Comparison of ENCODE assay signal across 11 cellular contexts in genomic region chr2:27655155-27655951, GRCh38. TPM values are rescaled to one million over a fixed set of nuclear protein-coding genes. Genes with fewer than 3 reads are reported as not detected.
DNase-seq lines count a peak whose midpoint lies in the region; ATAC-seq, FAIRE-seq and TF ChIP-seq lines count a peak whose summit lies in the region.
"Had no signal": no experiment of that assay in that cellular context is flagged by ENCODE, and none has a peak within 500 bp of the region (broad histone marks: within the 10 kb centered on the region; RNA-seq: fewer than 3 reads in every experiment).

No MANE protein-coding gene starts in this region.

- H3K4me2 ChIP-seq in HepG2 (ENCODE audit: low read depth, low read length) = no peak overlapping the region

- TF ChIP-seq CTCF in HFFc6 (IDR thresholded peaks at IDR 0.05) (no peak), HepG2 (CRISPR knock-in tag; IDR thresholded peaks at IDR 0.05) (no peak), transverse colon (IDR thresholded peaks at IDR 0.05) (no peak), A673 (conservative IDR thresholded peaks at IDR 0.05; ENCODE audit: low read depth, low read length) (no peak)

- intact Hi-C loops in activated T-helper 1 cell treated with anti-CD3 and anti-CD28 coated beads, Interleukin-12 subunit alpha, Interleukin-12 subunit beta, Interleukin-2, Interleukin-4 antibody, amounts not matched to agents 30 ng/mL and 10 ng/mL and 1 ng/mL, durations not matched to agents 14 hours and 24 hours and 36 hours (cut with micrococcal nuclease) = no loop called here
- intact Hi-C loops in HepG2 (cut with micrococcal nuclease; ENCODE audit: unreplicated experiment) = no loop called here
- intact Hi-C loops in transverse colon (cut with DNase I; ENCODE audit: low total_unique reads) = no loop called here
- intact Hi-C loops in A673 (cut with micrococcal nuclease; ENCODE audit: unreplicated experiment) = no loop called here

- no peaks in the 10 kb centered on the region for H3K9me3 Mint-ChIP-seq in HFFc6
- no peaks in the 10 kb centered on the region for H3K9me3 Mint-ChIP-seq in activated T-helper 1 cell treated with anti-CD3 and anti-CD28 coated beads, Interleukin-12 subunit alpha, Interleukin-12 subunit beta, Interleukin-2, Interleukin-4 antibody, amounts not matched to agents 30 ng/mL and 10 ng/mL and 1 ng/mL, durations not matched to agents 14 hours and 24 hours and 36 hours
- H3K9me3 Mint-ChIP-seq: activated naive CD8-positive, alpha-beta T cell treated with anti-CD3 and anti-CD28 coated beads, Interleukin-2, amount 10 ng/mL, durations not matched to agents 7 days and 5 days had no signal

- no peak overlapping the region for H3K9ac ChIP-seq in HepG2 (ENCODE audit: insufficient read depth, low read depth, low read length)

- H3K4me3 Mint-ChIP-seq in HFFc6 = no peak overlapping the region
- no peak overlapping the region for H3K4me3 Mint-ChIP-seq in activated T-helper 1 cell treated with anti-CD3 and anti-CD28 coated beads, Interleukin-12 subunit alpha, Interleukin-12 subunit beta, Interleukin-2, Interleukin-4 antibody, amounts not matched to agents 30 ng/mL and 10 ng/mL and 1 ng/mL, durations not matched to agents 14 hours and 24 hours and 36 hours
- H3K4me3 Mint-ChIP-seq: activated naive CD8-positive, alpha-beta T cell treated with anti-CD3 and anti-CD28 coated beads, Interleukin-2, amount 10 ng/mL, durations not matched to agents 7 days and 5 days had no signal

- no peak for TF ChIP-seq EP300 in HepG2 (IDR thresholded peaks at IDR 0.05; ENCODE audit: low read depth in 2 of 2, low read length in 2 of 2)
- TF ChIP-seq EP300 in HepG2 (CRISPR knock-in tag; IDR thresholded peaks at IDR 0.05; ENCODE audit: borderline replicate concordance) = no peak
- TF ChIP-seq EP300 in transverse colon (IDR thresholded peaks at IDR 0.05; ENCODE audit: low read depth) = no peak

- H3K79me2 ChIP-seq in HepG2 (ENCODE audit: insufficient read depth, low read length) = no peaks in the 10 kb centered on the region

- no peak overlapping the region for H2AFZ ChIP-seq in HepG2 (ENCODE audit: low read length)

- H3K9me3 ChIP-seq in HepG2 (ENCODE audit: low read length) (no peaks in the 10 kb centered on the region), transverse colon (no peaks in the 10 kb centered on the region), A673 (ENCODE audit: low read depth, low read length, poor library complexity, severe bottlenecking) (no peaks in the 10 kb centered on the region)
- H3K9me3 ChIP-seq: esophagus muscularis mucosa had no signal

- no peaks in the 10 kb centered on the region for H4K20me1 ChIP-seq in HepG2 (ENCODE audit: insufficient read depth, low read length)

- peak overlapping the region; percentile 12; the same call in 1 of the 2 replicates for H3K27ac Mint-ChIP-seq in HFFc6
- H3K27ac Mint-ChIP-seq in activated T-helper 1 cell treated with anti-CD3 and anti-CD28 coated beads, Interleukin-12 subunit alpha, Interleukin-12 subunit beta, Interleukin-2, Interleukin-4 antibody, amounts not matched to agents 30 ng/mL and 10 ng/mL and 1 ng/mL, durations not matched to agents 14 hours and 24 hours and 36 hours = peak overlapping the region; percentile 19
- H3K27ac Mint-ChIP-seq: activated naive CD8-positive, alpha-beta T cell treated with anti-CD3 and anti-CD28 coated beads, Interleukin-2, amount 10 ng/mL, durations not matched to agents 7 days and 5 days had no signal

- FAIRE-seq in HepG2 (lab: Jason Lieb, UNC) = no peak

- TF ChIP-seq POLR2A in HepG2 (IDR thresholded peaks at IDR 0.05; ENCODE audit: insufficient read depth in 1 of 2, low read depth in 2 of 2, low read length in 2 of 2) (no peak), transverse colon (IDR thresholded peaks at IDR 0.05) (no peak)

- DNase-seq in HFFc6 (peak; percentile 49), HepG2 (ENCODE audit: low spot score) (no peak), amniotic stem cell (lab: John Stamatoyannopoulos, UW) (no peak), transverse colon (no peak), A673 (ENCODE audit: low spot score) (no peak)
- DNase-seq in activated T-helper 1 cell treated with anti-CD3 and anti-CD28 coated beads, Interleukin-12 subunit alpha, Interleukin-12 subunit beta, Interleukin-2, Interleukin-4 antibody, amounts not matched to agents 30 ng/mL and 10 ng/mL and 1 ng/mL, durations not matched to agents 14 hours and 24 hours and 36 hours (ENCODE audit: low spot score) = no peak
- DNase-seq: activated CD4-positive, CD25-positive, alpha-beta regulatory T cell; activated naive CD8-positive, alpha-beta T cell treated with anti-CD3 and anti-CD28 coated beads, Interleukin-2, amount 10 ng/mL, durations not matched to agents 7 days and 5 days; GOT3; NCI-H1417 had no signal

- CTCF ChIA-PET in HepG2 (lab: Yijun Ruan, JAX; ENCODE audit: low intra/inter-chr PET ratio, low total read pairs) = no interaction called here
- CTCF ChIA-PET in A673 (lab: Charles Lee) = no interaction called here

- H3K4me3 ChIP-seq in HepG2 (replicated peaks in 1 of 3; ENCODE audit: insufficient read depth in 1 of 3, low read depth in 2 of 3, low read length in 3 of 3) (no peak overlapping the region), transverse colon (no peak overlapping the region), A673 (ENCODE audit: low read depth, low read length, poor library complexity, severe bottlenecking) (no peak overlapping the region)
- H3K4me3 ChIP-seq: esophagus muscularis mucosa had no signal

- H3K27me3 ChIP-seq in HepG2 (ENCODE audit: control insufficient read depth in 1 of 2, insufficient read depth in 2 of 2, low read length in 2 of 2) (no peaks in the 10 kb centered on the region), transverse colon (no peaks in the 10 kb centered on the region), A673 (replicated peaks; ENCODE audit: insufficient read depth, low read depth, low read length, poor library complexity) (no peaks in the 10 kb centered on the region)
- H3K27me3 ChIP-seq: esophagus muscularis mucosa had no signal

- no peak for ATAC-seq in HepG2

- no TSS peak for BruUV-seq in HepG2 (replicated peaks; lab: Mats Ljungman, UMichigan)
- no TSS peak for BruUV-seq in A673 (replicated peaks; lab: Mats Ljungman, UMichigan)

- H3K36me3 Mint-ChIP-seq in HFFc6 (ENCODE audit: low read depth) = peaks cover 52% of the 10 kb centered on the region
- peaks cover 46% of the 10 kb centered on the region for H3K36me3 Mint-ChIP-seq in activated T-helper 1 cell treated with anti-CD3 and anti-CD28 coated beads, Interleukin-12 subunit alpha, Interleukin-12 subunit beta, Interleukin-2, Interleukin-4 antibody, amounts not matched to agents 30 ng/mL and 10 ng/mL and 1 ng/mL, durations not matched to agents 14 hours and 24 hours and 36 hours (ENCODE audit: low read depth)

- peaks cover 32 to 84% of the 10 kb centered on the region in 2 experiments for H3K36me3 ChIP-seq in HepG2 (replicated peaks in 1 of 2; ENCODE audit: control insufficient read depth in 1 of 2, insufficient read depth in 2 of 2, low read length in 2 of 2)
- peaks cover 0 to 59% (median 25%) of the 10 kb centered on the region in 4 donors for H3K36me3 ChIP-seq in transverse colon
- peaks cover 78% of the 10 kb centered on the region for H3K36me3 ChIP-seq in A673 (ENCODE audit: insufficient read depth, low read length, poor library complexity, severe bottlenecking)

- H3K4me1 ChIP-seq in HepG2 (ENCODE audit: insufficient read depth, low read length) (no peaks in the 10 kb centered on the region), transverse colon (no peaks in the 10 kb centered on the region), A673 (ENCODE audit: insufficient read depth, low read length, poor library complexity, severe bottlenecking) (no peaks in the 10 kb centered on the region)

- in situ Hi-C loops in HepG2 (cut with HindIII; ENCODE audit: extremely low pct_ligation_motif_present, low pct_unique_long_range_greater_than_20kb) (no loop called here), transverse colon (cut with MboI; ENCODE audit: low pct_ligation_motif_present in 1 of 4, low pct_unique_long_range_greater_than_20kb in 1 of 4, low sequenced_read_pairs in 3 of 4) (no loop called here)

- 94% methylated on average over 7 of the region's 7 CpGs for WGBS in HepG2 (ENCODE audit: low lambda C conversion rate)
- 94 to 96% methylated on average over 5 to 7 of the region's 7 CpGs for WGBS in transverse colon (ENCODE audit: low coverage in 1 of 2), 2 donors

- no peak for TF ChIP-seq RAD21 in HepG2 (CRISPR knock-in tag; IDR thresholded peaks at IDR 0.05)

- no peaks in the 10 kb centered on the region for H3K27me3 Mint-ChIP-seq in HFFc6 (ENCODE audit: insufficient read depth)
- H3K27me3 Mint-ChIP-seq in activated T-helper 1 cell treated with anti-CD3 and anti-CD28 coated beads, Interleukin-12 subunit alpha, Interleukin-12 subunit beta, Interleukin-2, Interleukin-4 antibody, amounts not matched to agents 30 ng/mL and 10 ng/mL and 1 ng/mL, durations not matched to agents 14 hours and 24 hours and 36 hours (ENCODE audit: insufficient read depth) = no peaks in the 10 kb centered on the region
- H3K27me3 Mint-ChIP-seq: activated naive CD8-positive, alpha-beta T cell treated with anti-CD3 and anti-CD28 coated beads, Interleukin-2, amount 10 ng/mL, durations not matched to agents 7 days and 5 days had no signal

- peaks cover 46% of the 10 kb centered on the region for H3K4me1 Mint-ChIP-seq in HFFc6 (ENCODE audit: low read depth)
- peaks cover 17% of the 10 kb centered on the region for H3K4me1 Mint-ChIP-seq in activated T-helper 1 cell treated with anti-CD3 and anti-CD28 coated beads, Interleukin-12 subunit alpha, Interleukin-12 subunit beta, Interleukin-2, Interleukin-4 antibody, amounts not matched to agents 30 ng/mL and 10 ng/mL and 1 ng/mL, durations not matched to agents 14 hours and 24 hours and 36 hours (ENCODE audit: low read depth)

- no peak overlapping the region for H3K27ac ChIP-seq in HepG2 (ENCODE audit: extremely low read length, insufficient read depth, low read length)
- H3K27ac ChIP-seq in transverse colon = no peak overlapping the region
- H3K27ac ChIP-seq in A673 (ENCODE audit: low read depth, low read length, poor library complexity, severe bottlenecking) = no peak overlapping the region
- H3K27ac ChIP-seq: esophagus muscularis mucosa had no signal

- POLR2A ChIA-PET in HepG2 (lab: Yijun Ruan, JAX) = interaction anchor here (0.8 to 1.5 kb wide), 2 partner anchors 8 to 72 kb away, joined by 3 read pairs; partner anchors contain the start of genes SLC4A1AP, SUPT7L and ZNF512
- POLR2A ChIA-PET in A673 (lab: Charles Lee; ENCODE audit: low non-redundant PET) = no interaction called here

RNA-seq across cellular contexts. Expression of gene SUPT7L, which starts 8.1 kb away (rescaled TPM):
- 10 to 100 TPM; 22.7 to 26.4 (median 24.2) TPM for total RNA-seq in HFFc6 (2021; fragmentation: NEBNext Ultra II Directional; extraction: Animal tissue kit (Norgen Biotek cat#: 25700))
- total RNA-seq in activated T-helper 1 cell treated with anti-CD3 and anti-CD28 coated beads, Interleukin-12 subunit alpha, Interleukin-12 subunit beta, Interleukin-2, Interleukin-4 antibody, amounts not matched to agents 30 ng/mL and 10 ng/mL and 1 ng/mL, durations not matched to agents 14 hours and 24 hours and 36 hours = 32.5 and 35.2 TPM in 2 replicates
- total RNA-seq in HepG2 (2016; rRNA removed; fragmentation: Illumina TruSeq; extraction: Trizol) = 28.7 and 32.9 TPM in 2 replicates
- 4.8 and 5.8 TPM in 2 replicates for total RNA-seq in HepG2 (2016; cell fraction: cytosol; rRNA removed; fragmentation: Illumina TruSeq; extraction: Trizol; ENCODE audit: low read depth)
- total RNA-seq in HepG2 (2016; cell fraction: insoluble cytoplasmic fraction; rRNA removed; fragmentation: Illumina TruSeq; extraction: Trizol) = 27.3 and 33.0 TPM in 2 replicates
- total RNA-seq in HepG2 (2016; cell fraction: membrane; rRNA removed; fragmentation: Illumina TruSeq; extraction: Trizol) = 11.7 TPM in 2 replicates
- 46.3 and 47.7 TPM in 2 replicates for total RNA-seq in HepG2 (2016; cell fraction: nucleus; rRNA removed; fragmentation: Illumina TruSeq; extraction: Trizol)
- polyA plus RNA-seq in HepG2 (2011; rRNA removed) = 77.5 and 78.0 TPM in 2 replicates
- polyA plus RNA-seq in HepG2 (2011; cell fraction: cytosol; rRNA removed) = 42.9 and 43.8 TPM in 2 replicates
- polyA plus RNA-seq in HepG2 (2011; cell fraction: nucleus; rRNA removed) = 131 and 148 TPM in 2 replicates
- 36.6 and 37.0 TPM in 2 replicates for polyA plus RNA-seq in HepG2 (2012)
- 2.7 and 2.9 TPM in 2 replicates for polyA plus RNA-seq in HepG2 (2016; cell fraction: cytosol; fragmentation: Illumina TruSeq; extraction: Trizol; ENCODE audit: low read depth)
- polyA plus RNA-seq in HepG2 (2016; cell fraction: insoluble cytoplasmic fraction; fragmentation: Illumina TruSeq; extraction: Trizol; ENCODE audit: low read depth) = 35.5 and 40.9 TPM in 2 replicates
- polyA plus RNA-seq in HepG2 (2016; cell fraction: membrane; fragmentation: Illumina TruSeq; extraction: Trizol; ENCODE audit: low read depth) = 7.6 and 8.4 TPM in 2 replicates
- polyA plus RNA-seq in HepG2 (2016; cell fraction: nucleus; fragmentation: Illumina TruSeq; extraction: Trizol; ENCODE audit: insufficient read depth, low read depth) = 97.5 and 99.5 TPM in 2 replicates
- polyA minus RNA-seq in HepG2 (2011; rRNA and poly(A)+ RNA removed; ENCODE audit: low replicate concordance) = 56.7 and 59.6 TPM in 2 replicates
- polyA minus RNA-seq in HepG2 (2011; cell fraction: cytosol; rRNA and poly(A)+ RNA removed) = 26.8 and 31.8 TPM in 2 replicates
- polyA minus RNA-seq in HepG2 (2011; cell fraction: nucleus; rRNA and poly(A)+ RNA removed) = 76.9 and 100 TPM in 2 replicates
- 10 to 100 TPM; 30.4 to 43.6 (median 38.2) TPM for total RNA-seq in transverse colon
- 33.1 and 34.0 TPM in 2 replicates for total RNA-seq in A673 (2021)

RNA-seq across cellular contexts. Expression of gene SLC4A1AP, which starts 8.3 kb away (rescaled TPM):
- 10 to 100 TPM; 23.0 to 27.1 (median 24.5) TPM for total RNA-seq in HFFc6 (2021; fragmentation: NEBNext Ultra II Directional; extraction: Animal tissue kit (Norgen Biotek cat#: 25700))
- total RNA-seq in activated T-helper 1 cell treated with anti-CD3 and anti-CD28 coated beads, Interleukin-12 subunit alpha, Interleukin-12 subunit beta, Interleukin-2, Interleukin-4 antibody, amounts not matched to agents 30 ng/mL and 10 ng/mL and 1 ng/mL, durations not matched to agents 14 hours and 24 hours and 36 hours = 29.7 and 29.8 TPM in 2 replicates
- total RNA-seq in HepG2 (2016; rRNA removed; fragmentation: Illumina TruSeq; extraction: Trizol) (44.6 and 59.0 TPM in 2 replicates), transverse colon (10 to 100 TPM in 3 of 4 donors, 1 to 10 TPM in 1; 9.0 to 21.1 (median 16.1) TPM), A673 (2021) (29.7 and 30.4 TPM in 2 replicates)
- total RNA-seq in HepG2 (2016; cell fraction: cytosol; rRNA removed; fragmentation: Illumina TruSeq; extraction: Trizol; ENCODE audit: low read depth) = 4.9 and 6.1 TPM in 2 replicates
- total RNA-seq in HepG2 (2016; cell fraction: insoluble cytoplasmic fraction; rRNA removed; fragmentation: Illumina TruSeq; extraction: Trizol) = 44.0 and 52.8 TPM in 2 replicates
- total RNA-seq in HepG2 (2016; cell fraction: membrane; rRNA removed; fragmentation: Illumina TruSeq; extraction: Trizol) = 8.2 and 10.0 TPM in 2 replicates
- 31.4 and 34.3 TPM in 2 replicates for total RNA-seq in HepG2 (2016; cell fraction: nucleus; rRNA removed; fragmentation: Illumina TruSeq; extraction: Trizol)
- polyA plus RNA-seq in HepG2 (2011; rRNA removed) = 13.4 and 15.3 TPM in 2 replicates
- 9.4 and 10.5 TPM in 2 replicates for polyA plus RNA-seq in HepG2 (2011; cell fraction: cytosol; rRNA removed)
- polyA plus RNA-seq in HepG2 (2011; cell fraction: nucleus; rRNA removed) = 18.1 and 21.0 TPM in 2 replicates
- 21.9 and 28.3 TPM in 2 replicates for polyA plus RNA-seq in HepG2 (2012)
- 1.9 and 2.3 TPM in 2 replicates for polyA plus RNA-seq in HepG2 (2016; cell fraction: cytosol; fragmentation: Illumina TruSeq; extraction: Trizol; ENCODE audit: low read depth)
- 49.7 and 51.9 TPM in 2 replicates for polyA plus RNA-seq in HepG2 (2016; cell fraction: insoluble cytoplasmic fraction; fragmentation: Illumina TruSeq; extraction: Trizol; ENCODE audit: low read depth)
- polyA plus RNA-seq in HepG2 (2016; cell fraction: membrane; fragmentation: Illumina TruSeq; extraction: Trizol; ENCODE audit: low read depth) = 3.4 and 4.5 TPM in 2 replicates
- polyA plus RNA-seq in HepG2 (2016; cell fraction: nucleus; fragmentation: Illumina TruSeq; extraction: Trizol; ENCODE audit: insufficient read depth, low read depth) = 42.8 and 45.5 TPM in 2 replicates
- polyA minus RNA-seq in HepG2 (2011; rRNA and poly(A)+ RNA removed; ENCODE audit: low replicate concordance) = 11.2 and 15.3 TPM in 2 replicates
- polyA minus RNA-seq in HepG2 (2011; cell fraction: cytosol; rRNA and poly(A)+ RNA removed) = 13.8 and 14.9 TPM in 2 replicates
- polyA minus RNA-seq in HepG2 (2011; cell fraction: nucleus; rRNA and poly(A)+ RNA removed) = 18.9 and 22.8 TPM in 2 replicates

RNA-seq across cellular contexts. Expression of gene GPN1, which starts 26.5 kb away (rescaled TPM):
- total RNA-seq in HFFc6 (2021; fragmentation: NEBNext Ultra II Directional; extraction: Animal tissue kit (Norgen Biotek cat#: 25700)) = 10 to 100 TPM; 33.2 to 44.2 (median 39.8) TPM
- 48.3 and 51.0 TPM in 2 replicates for total RNA-seq in activated T-helper 1 cell treated with anti-CD3 and anti-CD28 coated beads, Interleukin-12 subunit alpha, Interleukin-12 subunit beta, Interleukin-2, Interleukin-4 antibody, amounts not matched to agents 30 ng/mL and 10 ng/mL and 1 ng/mL, durations not matched to agents 14 hours and 24 hours and 36 hours
- total RNA-seq in HepG2 (2016; rRNA removed; fragmentation: Illumina TruSeq; extraction: Trizol) (62.7 and 98.5 TPM in 2 replicates), transverse colon (10 to 100 TPM in 3 of 4 donors, not detected in 1; 14.6 to 24.3 (median 19.4) TPM), A673 (2021) (49.8 and 61.1 TPM in 2 replicates)
- 11.8 and 12.1 TPM in 2 replicates for total RNA-seq in HepG2 (2016; cell fraction: cytosol; rRNA removed; fragmentation: Illumina TruSeq; extraction: Trizol; ENCODE audit: low read depth)
- total RNA-seq in HepG2 (2016; cell fraction: insoluble cytoplasmic fraction; rRNA removed; fragmentation: Illumina TruSeq; extraction: Trizol) = 62.1 and 103 TPM in 2 replicates
- 36.3 and 39.5 TPM in 2 replicates for total RNA-seq in HepG2 (2016; cell fraction: membrane; rRNA removed; fragmentation: Illumina TruSeq; extraction: Trizol)
- total RNA-seq in HepG2 (2016; cell fraction: nucleus; rRNA removed; fragmentation: Illumina TruSeq; extraction: Trizol) = 35.4 and 37.8 TPM in 2 replicates
- polyA plus RNA-seq in HepG2 (2011; rRNA removed) = 51.9 and 54.5 TPM in 2 replicates
- 29.7 and 46.3 TPM in 2 replicates for polyA plus RNA-seq in HepG2 (2011; cell fraction: cytosol; rRNA removed)
- polyA plus RNA-seq in HepG2 (2011; cell fraction: nucleus; rRNA removed) = 16.8 and 22.2 TPM in 2 replicates
- 41.7 and 47.0 TPM in 2 replicates for polyA plus RNA-seq in HepG2 (2012)
- 13.4 and 13.7 TPM in 2 replicates for polyA plus RNA-seq in HepG2 (2016; cell fraction: cytosol; fragmentation: Illumina TruSeq; extraction: Trizol; ENCODE audit: low read depth)
- 89.3 and 97.6 TPM in 2 replicates for polyA plus RNA-seq in HepG2 (2016; cell fraction: insoluble cytoplasmic fraction; fragmentation: Illumina TruSeq; extraction: Trizol; ENCODE audit: low read depth)
- 26.6 and 27.4 TPM in 2 replicates for polyA plus RNA-seq in HepG2 (2016; cell fraction: membrane; fragmentation: Illumina TruSeq; extraction: Trizol; ENCODE audit: low read depth)
- polyA plus RNA-seq in HepG2 (2016; cell fraction: nucleus; fragmentation: Illumina TruSeq; extraction: Trizol; ENCODE audit: insufficient read depth, low read depth) = 43.6 and 44.2 TPM in 2 replicates
- polyA minus RNA-seq in HepG2 (2011; rRNA and poly(A)+ RNA removed; ENCODE audit: low replicate concordance) = 68.4 and 76.3 TPM in 2 replicates
- polyA minus RNA-seq in HepG2 (2011; cell fraction: cytosol; rRNA and poly(A)+ RNA removed) = 27.5 and 32.2 TPM in 2 replicates
- 54.5 and 62.1 TPM in 2 replicates for polyA minus RNA-seq in HepG2 (2011; cell fraction: nucleus; rRNA and poly(A)+ RNA removed)

RNA-seq across cellular contexts. Expression of gene CCDC121, which starts 26.5 kb away (rescaled TPM):
- total RNA-seq in HFFc6 (2021; fragmentation: NEBNext Ultra II Directional; extraction: Animal tissue kit (Norgen Biotek cat#: 25700)) = 1 to 10 TPM in 2 of 6 experiments, under 1 TPM in 4; 0.52 to 1.2 (median 0.97) TPM
- total RNA-seq in activated T-helper 1 cell treated with anti-CD3 and anti-CD28 coated beads, Interleukin-12 subunit alpha, Interleukin-12 subunit beta, Interleukin-2, Interleukin-4 antibody, amounts not matched to agents 30 ng/mL and 10 ng/mL and 1 ng/mL, durations not matched to agents 14 hours and 24 hours and 36 hours = 0.66 and 1.3 TPM in 2 replicates
- total RNA-seq in HepG2 (2016; rRNA removed; fragmentation: Illumina TruSeq; extraction: Trizol) = 3.0 and 3.8 TPM in 2 replicates
- 0.40 and 1.1 TPM in 2 replicates for total RNA-seq in HepG2 (2016; cell fraction: cytosol; rRNA removed; fragmentation: Illumina TruSeq; extraction: Trizol; ENCODE audit: low read depth)
- 3.4 and 4.4 TPM in 2 replicates for total RNA-seq in HepG2 (2016; cell fraction: insoluble cytoplasmic fraction; rRNA removed; fragmentation: Illumina TruSeq; extraction: Trizol)
- 2.0 TPM in 2 replicates for total RNA-seq in HepG2 (2016; cell fraction: membrane; rRNA removed; fragmentation: Illumina TruSeq; extraction: Trizol)
- 2.3 and 2.7 TPM in 2 replicates for total RNA-seq in HepG2 (2016; cell fraction: nucleus; rRNA removed; fragmentation: Illumina TruSeq; extraction: Trizol)
- 1.2 and 1.9 TPM in 2 replicates for polyA plus RNA-seq in HepG2 (2011; rRNA removed)
- polyA plus RNA-seq in HepG2 (2011; cell fraction: cytosol; rRNA removed) = 0.50 and 0.79 TPM in 2 replicates
- polyA plus RNA-seq in HepG2 (2011; cell fraction: nucleus; rRNA removed) = 0.61 and 0.88 TPM in 2 replicates
- 1.3 and 2.8 TPM in 2 replicates for polyA plus RNA-seq in HepG2 (2012)
- 0.28 and 0.31 TPM in 2 replicates for polyA plus RNA-seq in HepG2 (2016; cell fraction: cytosol; fragmentation: Illumina TruSeq; extraction: Trizol; ENCODE audit: low read depth)
- polyA plus RNA-seq in HepG2 (2016; cell fraction: insoluble cytoplasmic fraction; fragmentation: Illumina TruSeq; extraction: Trizol; ENCODE audit: low read depth) = 3.4 and 5.5 TPM in 2 replicates
- 0.83 and 1.1 TPM in 2 replicates for polyA plus RNA-seq in HepG2 (2016; cell fraction: membrane; fragmentation: Illumina TruSeq; extraction: Trizol; ENCODE audit: low read depth)
- polyA plus RNA-seq in HepG2 (2016; cell fraction: nucleus; fragmentation: Illumina TruSeq; extraction: Trizol; ENCODE audit: insufficient read depth, low read depth) = 3.8 and 3.9 TPM in 2 replicates
- 0.46 and 0.49 TPM in 2 replicates for polyA minus RNA-seq in HepG2 (2011; rRNA and poly(A)+ RNA removed; ENCODE audit: low replicate concordance)
- 0.79 and 1.1 TPM in 2 replicates for polyA minus RNA-seq in HepG2 (2011; cell fraction: cytosol; rRNA and poly(A)+ RNA removed)
- polyA minus RNA-seq in HepG2 (2011; cell fraction: nucleus; rRNA and poly(A)+ RNA removed) = 1.9 and 2.6 TPM in 2 replicates
- total RNA-seq in transverse colon = 1 to 10 TPM in 2 of 4 donors, under 1 TPM in 1, not detected in 1; 0.80 to 4.3 (median 3.8) TPM
- 3.3 and 4.4 TPM in 2 replicates for total RNA-seq in A673 (2021)
